Comparison of ENCODE assay signal across 8 cellular contexts in the genomic region with DNA sequence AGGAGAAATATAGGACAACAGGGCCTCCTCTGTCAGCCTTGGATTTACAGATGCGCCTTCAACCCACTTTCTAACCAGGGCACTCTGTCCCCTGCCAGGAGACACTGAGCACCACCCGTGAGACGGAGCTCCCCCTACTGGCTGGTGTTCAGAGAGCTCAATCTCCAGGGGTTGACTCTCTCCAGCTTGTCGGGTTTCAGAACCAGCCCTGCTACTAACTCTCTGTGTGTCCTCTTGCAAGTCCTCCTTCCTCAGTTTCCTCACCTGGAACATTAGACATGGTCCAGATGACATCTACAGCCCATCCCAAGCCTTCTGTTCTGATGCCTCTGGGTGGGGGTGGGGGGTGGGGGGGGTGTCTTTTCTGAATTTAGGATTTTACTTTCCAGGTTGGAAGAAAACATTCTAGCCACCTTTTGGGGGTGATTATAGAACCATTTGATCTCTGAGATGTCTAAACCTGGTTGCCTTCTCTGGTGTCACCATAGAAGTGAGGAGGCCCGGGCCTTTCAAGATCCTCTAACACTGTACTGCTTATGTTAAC.
DNase-seq lines count a peak whose midpoint lies in the region; ATAC-seq and TF ChIP-seq lines count a peak whose summit lies in the region.

No MANE protein-coding gene starts in this region.

- H3K4me1 Mint-ChIP-seq in osteocyte (ENCODE audit: unreplicated experiment): no peaks in the 10 kb centered on the region

- TF ChIP-seq POLR2A in Raji (IDR thresholded peaks at IDR 0.05; ENCODE audit: insufficient read depth, low read depth, low read length) (0 out of 2 replicates have a peak, but pooled peaks have one; percentile 15), gastroesophageal sphincter (IDR thresholded peaks at IDR 0.05) (no peak), thyroid gland (IDR thresholded peaks at IDR 0.05) (no peak)

- H3K9me3 Mint-ChIP-seq in osteocyte (ENCODE audit: unreplicated experiment): no peaks in the 10 kb centered on the region

- H3K36me3 Mint-ChIP-seq in osteocyte (ENCODE audit: unreplicated experiment): no peaks in the 10 kb centered on the region

- H3K4me3 Mint-ChIP-seq in osteocyte (ENCODE audit: unreplicated experiment): no peak overlapping the region

- DNase-seq in HuH-7 (ENCODE audit: low spot score) (peak; percentile 68), osteocyte (ENCODE audit: extremely low spot score, unreplicated experiment) (peak; percentile 88), thyroid gland (peak; percentile 72 to 75)
- DNase-seq in activated effector memory CD4-positive, alpha-beta T cell treated with Interleukin-2 at 50 U/mL for 16 hours: peak; percentile 26

- peak; percentile 91 for TF ChIP-seq CTCF in GM12873 (IDR thresholded peaks at IDR 0.05; ENCODE audit: insufficient read depth, low read depth, low read length, missing control alignments)
- peak; percentile 72 to 80 (median 78) for TF ChIP-seq CTCF in gastroesophageal sphincter (IDR thresholded peaks at IDR 0.05)
- TF ChIP-seq CTCF in osteocyte (IDR thresholded peaks at IDR 0.05): peak; percentile 68
- peak in 5 of 6 experiments; percentile 35 to 61 (median 56) for TF ChIP-seq CTCF in thyroid gland (IDR thresholded peaks at IDR 0.05)

- ATAC-seq in gastroesophageal sphincter (peak; percentile 81), GM19395 (IDR thresholded peaks at IDR 0.05; ENCODE audit: unreplicated experiment) (no peak)

- no peak overlapping the region for H3K27ac Mint-ChIP-seq in osteocyte (ENCODE audit: unreplicated experiment)

- H3K27me3 ChIP-seq in gastroesophageal sphincter (no peaks in the 10 kb centered on the region), thyroid gland (no peaks in the 10 kb centered on the region)

- H3K9me3 ChIP-seq in gastroesophageal sphincter (no peaks in the 10 kb centered on the region), thyroid gland (no peaks in the 10 kb centered on the region)

- H3K27me3 Mint-ChIP-seq in osteocyte (ENCODE audit: unreplicated experiment): peaks cover 17% of the 10 kb centered on the region

- H3K36me3 ChIP-seq in gastroesophageal sphincter (no peaks in the 10 kb centered on the region), thyroid gland (no peaks in the 10 kb centered on the region)

- 69 to 100% methylated on average over 1 to 5 of the region's 5 CpGs for WGBS in gastroesophageal sphincter (ENCODE audit: low coverage in 1 of 2), 2 donors
- WGBS in thyroid gland, 2 donors: 46 to 57% methylated on average over 5 of the region's 5 CpGs

- intact Hi-C loops in thyroid gland (cut with DNase I): no loop called here

- peaks cover 0 to 37% (median 0%) of the 10 kb centered on the region in 3 donors for H3K4me1 ChIP-seq in gastroesophageal sphincter
- peaks cover 10 to 20% of the 10 kb centered on the region in 2 donors for H3K4me1 ChIP-seq in thyroid gland

- H3K27ac ChIP-seq in gastroesophageal sphincter (peak overlapping the region in 2 of 4 donors; percentile 22 to 44), thyroid gland (peak overlapping the region in 2 of 3 donors; percentile 50 to 60)

- TF ChIP-seq EP300 in gastroesophageal sphincter (IDR thresholded peaks at IDR 0.05): no peak

- H3K4me3 ChIP-seq in gastroesophageal sphincter: no peak overlapping the region
- no peak overlapping the region for H3K4me3 ChIP-seq in thyroid gland (replicated peaks in 1 of 3)

Comparison
In these comparisons a context has a peak if more than half of its experiments do, and no peak if none do; other contexts are left out.
1. DNase-seq: peak in every context shown above with its lines; median percentile 88 in osteocyte; 74 in thyroid gland; 68 in HuH-7; 26 in activated effector memory CD4-positive, alpha-beta T cell treated with Interleukin-2 at 50 U/mL for 16 hours.